1 cellular context compared by ENCODE assay signal in genomic region chr11:14892036-14892556, GRCh38.
TF ChIP-seq lines count a peak whose summit lies in the region.

A gene with protein sequence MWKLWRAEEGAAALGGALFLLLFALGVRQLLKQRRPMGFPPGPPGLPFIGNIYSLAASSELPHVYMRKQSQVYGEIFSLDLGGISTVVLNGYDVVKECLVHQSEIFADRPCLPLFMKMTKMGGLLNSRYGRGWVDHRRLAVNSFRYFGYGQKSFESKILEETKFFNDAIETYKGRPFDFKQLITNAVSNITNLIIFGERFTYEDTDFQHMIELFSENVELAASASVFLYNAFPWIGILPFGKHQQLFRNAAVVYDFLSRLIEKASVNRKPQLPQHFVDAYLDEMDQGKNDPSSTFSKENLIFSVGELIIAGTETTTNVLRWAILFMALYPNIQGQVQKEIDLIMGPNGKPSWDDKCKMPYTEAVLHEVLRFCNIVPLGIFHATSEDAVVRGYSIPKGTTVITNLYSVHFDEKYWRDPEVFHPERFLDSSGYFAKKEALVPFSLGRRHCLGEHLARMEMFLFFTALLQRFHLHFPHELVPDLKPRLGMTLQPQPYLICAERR (minus strand): TSS chr11:14892231. CDS start chr11:14892205, 26 bp downstream.

TF ChIP-seq in HepG2, 621 proteins besides CTCF, POLR2A, EP300 and RAD21 (continued from another document and continues in another):
- 0 out of 2 replicates have a peak, but pooled peaks have one; percentile 8 for TF ChIP-seq FOXJ3 (CRISPR knock-in tag; IDR thresholded peaks at IDR 0.05; ENCODE audit: borderline replicate concordance)
- TF ChIP-seq, protein P1, sequence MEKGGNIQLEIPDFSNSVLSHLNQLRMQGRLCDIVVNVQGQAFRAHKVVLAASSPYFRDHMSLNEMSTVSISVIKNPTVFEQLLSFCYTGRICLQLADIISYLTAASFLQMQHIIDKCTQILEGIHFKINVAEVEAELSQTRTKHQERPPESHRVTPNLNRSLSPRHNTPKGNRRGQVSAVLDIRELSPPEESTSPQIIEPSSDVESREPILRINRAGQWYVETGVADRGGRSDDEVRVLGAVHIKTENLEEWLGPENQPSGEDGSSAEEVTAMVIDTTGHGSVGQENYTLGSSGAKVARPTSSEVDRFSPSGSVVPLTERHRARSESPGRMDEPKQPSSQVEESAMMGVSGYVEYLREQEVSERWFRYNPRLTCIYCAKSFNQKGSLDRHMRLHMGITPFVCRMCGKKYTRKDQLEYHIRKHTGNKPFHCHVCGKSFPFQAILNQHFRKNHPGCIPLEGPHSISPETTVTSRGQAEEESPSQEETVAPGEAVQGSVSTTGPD (CRISPR knock-in tag; IDR thresholded peaks at IDR 0.05), result no peak
- TF ChIP-seq, protein P2, sequence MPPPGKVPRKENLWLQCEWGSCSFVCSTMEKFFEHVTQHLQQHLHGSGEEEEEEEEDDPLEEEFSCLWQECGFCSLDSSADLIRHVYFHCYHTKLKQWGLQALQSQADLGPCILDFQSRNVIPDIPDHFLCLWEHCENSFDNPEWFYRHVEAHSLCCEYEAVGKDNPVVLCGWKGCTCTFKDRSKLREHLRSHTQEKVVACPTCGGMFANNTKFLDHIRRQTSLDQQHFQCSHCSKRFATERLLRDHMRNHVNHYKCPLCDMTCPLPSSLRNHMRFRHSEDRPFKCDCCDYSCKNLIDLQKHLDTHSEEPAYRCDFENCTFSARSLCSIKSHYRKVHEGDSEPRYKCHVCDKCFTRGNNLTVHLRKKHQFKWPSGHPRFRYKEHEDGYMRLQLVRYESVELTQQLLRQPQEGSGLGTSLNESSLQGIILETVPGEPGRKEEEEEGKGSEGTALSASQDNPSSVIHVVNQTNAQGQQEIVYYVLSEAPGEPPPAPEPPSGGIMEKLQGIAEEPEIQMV (CRISPR knock-in tag; IDR thresholded peaks at IDR 0.05; ENCODE audit: low read depth), result peak; percentile 69; the same call in 1 of the 2 replicates
- TF ChIP-seq ZBTB44 (CRISPR knock-in tag; IDR thresholded peaks at IDR 0.05), result no peak
- TF ChIP-seq HOXA3 (CRISPR knock-in tag; IDR thresholded peaks at IDR 0.05), result peak; percentile 53; the same call in 1 of the 2 replicates
- TF ChIP-seq ZC3H4 (CRISPR knock-in tag; IDR thresholded peaks at IDR 0.05; ENCODE audit: borderline replicate concordance), result no peak
- 0 out of 2 replicates have a peak, but pooled peaks have one; percentile 25 for TF ChIP-seq PAXIP1 (CRISPR knock-in tag; conservative IDR thresholded peaks at IDR 0.05)
- TF ChIP-seq ZNF329 (CRISPR knock-in tag; IDR thresholded peaks at IDR 0.05; ENCODE audit: low read depth), result no peak
- TF ChIP-seq CENPX (CRISPR knock-in tag; IDR thresholded peaks at IDR 0.05), result no peak
- 0 out of 2 replicates have a peak, but pooled peaks have one; percentile 24 for TF ChIP-seq ZNF510 (CRISPR knock-in tag; IDR thresholded peaks at IDR 0.05; ENCODE audit: low read depth)
- peak; percentile 41; the same call in 1 of the 2 replicates for TF ChIP-seq ERF (CRISPR knock-in tag; IDR thresholded peaks at IDR 0.05)
- peak; percentile 46; the same call in 1 of the 2 replicates for TF ChIP-seq GATAD2A (CRISPR knock-in tag; IDR thresholded peaks at IDR 0.05)
- TF ChIP-seq, protein P3, sequence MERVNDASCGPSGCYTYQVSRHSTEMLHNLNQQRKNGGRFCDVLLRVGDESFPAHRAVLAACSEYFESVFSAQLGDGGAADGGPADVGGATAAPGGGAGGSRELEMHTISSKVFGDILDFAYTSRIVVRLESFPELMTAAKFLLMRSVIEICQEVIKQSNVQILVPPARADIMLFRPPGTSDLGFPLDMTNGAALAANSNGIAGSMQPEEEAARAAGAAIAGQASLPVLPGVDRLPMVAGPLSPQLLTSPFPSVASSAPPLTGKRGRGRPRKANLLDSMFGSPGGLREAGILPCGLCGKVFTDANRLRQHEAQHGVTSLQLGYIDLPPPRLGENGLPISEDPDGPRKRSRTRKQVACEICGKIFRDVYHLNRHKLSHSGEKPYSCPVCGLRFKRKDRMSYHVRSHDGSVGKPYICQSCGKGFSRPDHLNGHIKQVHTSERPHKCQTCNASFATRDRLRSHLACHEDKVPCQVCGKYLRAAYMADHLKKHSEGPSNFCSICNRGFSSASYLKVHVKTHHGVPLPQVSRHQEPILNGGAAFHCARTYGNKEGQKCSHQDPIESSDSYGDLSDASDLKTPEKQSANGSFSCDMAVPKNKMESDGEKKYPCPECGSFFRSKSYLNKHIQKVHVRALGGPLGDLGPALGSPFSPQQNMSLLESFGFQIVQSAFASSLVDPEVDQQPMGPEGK (CRISPR knock-in tag; IDR thresholded peaks at IDR 0.05), result no peak
- TF ChIP-seq, protein P4, sequence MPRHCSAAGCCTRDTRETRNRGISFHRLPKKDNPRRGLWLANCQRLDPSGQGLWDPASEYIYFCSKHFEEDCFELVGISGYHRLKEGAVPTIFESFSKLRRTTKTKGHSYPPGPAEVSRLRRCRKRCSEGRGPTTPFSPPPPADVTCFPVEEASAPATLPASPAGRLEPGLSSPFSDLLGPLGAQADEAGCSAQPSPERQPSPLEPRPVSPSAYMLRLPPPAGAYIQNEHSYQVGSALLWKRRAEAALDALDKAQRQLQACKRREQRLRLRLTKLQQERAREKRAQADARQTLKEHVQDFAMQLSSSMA (CRISPR knock-in tag; IDR thresholded peaks at IDR 0.05), result 0 out of 2 replicates have a peak, but pooled peaks have one; percentile 34
- TF ChIP-seq, protein P5, sequence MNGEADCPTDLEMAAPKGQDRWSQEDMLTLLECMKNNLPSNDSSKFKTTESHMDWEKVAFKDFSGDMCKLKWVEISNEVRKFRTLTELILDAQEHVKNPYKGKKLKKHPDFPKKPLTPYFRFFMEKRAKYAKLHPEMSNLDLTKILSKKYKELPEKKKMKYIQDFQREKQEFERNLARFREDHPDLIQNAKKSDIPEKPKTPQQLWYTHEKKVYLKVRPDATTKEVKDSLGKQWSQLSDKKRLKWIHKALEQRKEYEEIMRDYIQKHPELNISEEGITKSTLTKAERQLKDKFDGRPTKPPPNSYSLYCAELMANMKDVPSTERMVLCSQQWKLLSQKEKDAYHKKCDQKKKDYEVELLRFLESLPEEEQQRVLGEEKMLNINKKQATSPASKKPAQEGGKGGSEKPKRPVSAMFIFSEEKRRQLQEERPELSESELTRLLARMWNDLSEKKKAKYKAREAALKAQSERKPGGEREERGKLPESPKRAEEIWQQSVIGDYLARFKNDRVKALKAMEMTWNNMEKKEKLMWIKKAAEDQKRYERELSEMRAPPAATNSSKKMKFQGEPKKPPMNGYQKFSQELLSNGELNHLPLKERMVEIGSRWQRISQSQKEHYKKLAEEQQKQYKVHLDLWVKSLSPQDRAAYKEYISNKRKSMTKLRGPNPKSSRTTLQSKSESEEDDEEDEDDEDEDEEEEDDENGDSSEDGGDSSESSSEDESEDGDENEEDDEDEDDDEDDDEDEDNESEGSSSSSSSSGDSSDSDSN (CRISPR knock-in tag; IDR thresholded peaks at IDR 0.05), result peak; percentile 42; the same call in 1 of the 2 replicates
- TF ChIP-seq ISL2 (CRISPR knock-in tag; IDR thresholded peaks at IDR 0.05), result peak; percentile 22; the same call in 1 of the 2 replicates
- TF ChIP-seq ZFX (CRISPR knock-in tag; IDR thresholded peaks at IDR 0.05; ENCODE audit: low read depth), result peak; percentile 20; the same call in 1 of the 2 replicates
- TF ChIP-seq ZNF24 (IDR thresholded peaks at IDR 0.05), result no peak
- TF ChIP-seq ZNF878 (CRISPR knock-in tag; IDR thresholded peaks at IDR 0.05), result no peak
- no peak for TF ChIP-seq TFAP4 (IDR thresholded peaks at IDR 0.05; ENCODE audit: borderline replicate concordance, low read depth)
- TF ChIP-seq NR2F1 (CRISPR knock-in tag; IDR thresholded peaks at IDR 0.05), result no peak
- TF ChIP-seq GABPB1 (CRISPR knock-in tag; IDR thresholded peaks at IDR 0.05), result peak; percentile 44; the same call in 1 of the 2 replicates
- no peak for TF ChIP-seq SYNCRIP (IDR thresholded peaks at IDR 0.05; ENCODE audit: insufficient read depth, low read depth, low read length)
- TF ChIP-seq ZUFSP (CRISPR knock-in tag; IDR thresholded peaks at IDR 0.05; ENCODE audit: borderline replicate concordance), result no peak
- TF ChIP-seq TARDBP (CRISPR knock-in tag; IDR thresholded peaks at IDR 0.05), result no peak
- peak; percentile 37; the same call in 1 of the 2 replicates for TF ChIP-seq SALL1 (CRISPR knock-in tag; IDR thresholded peaks at IDR 0.05)
- no peak for TF ChIP-seq FLYWCH1 (CRISPR knock-in tag; IDR thresholded peaks at IDR 0.05)
- TF ChIP-seq FOSL1 (CRISPR knock-in tag; IDR thresholded peaks at IDR 0.05; ENCODE audit: borderline replicate concordance), result no peak
- 0 out of 2 replicates have a peak, but pooled peaks have one; percentile 18 for TF ChIP-seq MIER3 (CRISPR knock-in tag; IDR thresholded peaks at IDR 0.05; ENCODE audit: borderline replicate concordance)
- TF ChIP-seq ZNF749 (CRISPR knock-in tag; IDR thresholded peaks at IDR 0.05; ENCODE audit: borderline replicate concordance), result 0 out of 2 replicates have a peak, but pooled peaks have one; percentile 19
- TF ChIP-seq, protein P6, sequence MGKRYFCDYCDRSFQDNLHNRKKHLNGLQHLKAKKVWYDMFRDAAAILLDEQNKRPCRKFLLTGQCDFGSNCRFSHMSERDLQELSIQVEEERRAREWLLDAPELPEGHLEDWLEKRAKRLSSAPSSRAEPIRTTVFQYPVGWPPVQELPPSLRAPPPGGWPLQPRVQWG (CRISPR knock-in tag; IDR thresholded peaks at IDR 0.05; ENCODE audit: borderline replicate concordance, low read depth), result no peak
- TF ChIP-seq MAF1 (CRISPR knock-in tag; IDR thresholded peaks at IDR 0.05; ENCODE audit: borderline replicate concordance), result no peak
- TF ChIP-seq, protein P7, sequence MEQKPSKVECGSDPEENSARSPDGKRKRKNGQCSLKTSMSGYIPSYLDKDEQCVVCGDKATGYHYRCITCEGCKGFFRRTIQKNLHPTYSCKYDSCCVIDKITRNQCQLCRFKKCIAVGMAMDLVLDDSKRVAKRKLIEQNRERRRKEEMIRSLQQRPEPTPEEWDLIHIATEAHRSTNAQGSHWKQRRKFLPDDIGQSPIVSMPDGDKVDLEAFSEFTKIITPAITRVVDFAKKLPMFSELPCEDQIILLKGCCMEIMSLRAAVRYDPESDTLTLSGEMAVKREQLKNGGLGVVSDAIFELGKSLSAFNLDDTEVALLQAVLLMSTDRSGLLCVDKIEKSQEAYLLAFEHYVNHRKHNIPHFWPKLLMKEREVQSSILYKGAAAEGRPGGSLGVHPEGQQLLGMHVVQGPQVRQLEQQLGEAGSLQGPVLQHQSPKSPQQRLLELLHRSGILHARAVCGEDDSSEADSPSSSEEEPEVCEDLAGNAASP (CRISPR knock-in tag; IDR thresholded peaks at IDR 0.05; ENCODE audit: borderline replicate concordance), result 0 out of 2 replicates have a peak, but pooled peaks have one; percentile 23
- TF ChIP-seq SOX6 (IDR thresholded peaks at IDR 0.05), result no peak
- TF ChIP-seq SOX6 (CRISPR knock-in tag; IDR thresholded peaks at IDR 0.05), result peak; percentile 30; the same call in 1 of the 2 replicates
- TF ChIP-seq MYPOP (CRISPR knock-in tag; IDR thresholded peaks at IDR 0.05), result peak; percentile 96
